Comparison of ENCODE assay signal across 9 cellular contexts in genomic region chr20:44017905-44018683, GRCh38.
DNase-seq lines count a peak whose midpoint lies in the region; ATAC-seq and TF ChIP-seq lines count a peak whose summit lies in the region.
"Had no signal": no experiment of that assay in that cellular context is flagged by ENCODE, and none has a peak within 500 bp of the region (broad histone marks: within the 10 kb centered on the region; RNA-seq: fewer than 3 reads in every experiment).

No MANE protein-coding gene starts in this region.

- H3K4me3 Mint-ChIP-seq in nephron progenitor cell, result no peak overlapping the region
- H3K4me3 Mint-ChIP-seq in activated T-helper 1 cell treated with anti-CD3 and anti-CD28 coated beads, Interleukin-12 subunit alpha, Interleukin-12 subunit beta, Interleukin-2, Interleukin-4 antibody, amounts not matched to agents 30 ng/mL and 10 ng/mL and 1 ng/mL, durations not matched to agents 14 hours and 24 hours and 36 hours, result no peak overlapping the region
- H3K4me3 Mint-ChIP-seq: activated naive CD8-positive, alpha-beta T cell had no signal

- peak overlapping the region; percentile 17 for H3K27ac Mint-ChIP-seq in nephron progenitor cell
- H3K27ac Mint-ChIP-seq in activated T-helper 1 cell treated with anti-CD3 and anti-CD28 coated beads, Interleukin-12 subunit alpha, Interleukin-12 subunit beta, Interleukin-2, Interleukin-4 antibody, amounts not matched to agents 30 ng/mL and 10 ng/mL and 1 ng/mL, durations not matched to agents 14 hours and 24 hours and 36 hours, result no peak overlapping the region
- H3K27ac Mint-ChIP-seq: activated naive CD8-positive, alpha-beta T cell had no signal

- intact Hi-C loops in activated T-helper 1 cell treated with anti-CD3 and anti-CD28 coated beads, Interleukin-12 subunit alpha, Interleukin-12 subunit beta, Interleukin-2, Interleukin-4 antibody, amounts not matched to agents 30 ng/mL and 10 ng/mL and 1 ng/mL, durations not matched to agents 14 hours and 24 hours and 36 hours (cut with micrococcal nuclease), result loop anchor here (2.0 to 5.0 kb wide), 3 partner anchors 41 to 63 kb away; no protein-coding TSS in a partner anchor

- DNase-seq in DMS53 treated with DMSO at 0.1 percent for 48 hours (lab: John Stamatoyannopoulos, UW; ENCODE audit: unreplicated experiment) (peak; percentile 81), NCI-H2107 (lab: John Stamatoyannopoulos, UW) (peak; percentile 87), cerebellar cortex (ENCODE audit: low spot score) (peak; percentile 67), nephron progenitor cell (no peak), activated T-cell treated with anti-CD3 and anti-CD28 coated beads for 4 hours (no peak), putamen (ENCODE audit: low spot score) (no peak)
- DNase-seq in activated T-helper 1 cell treated with anti-CD3 and anti-CD28 coated beads, Interleukin-12 subunit alpha, Interleukin-12 subunit beta, Interleukin-2, Interleukin-4 antibody, amounts not matched to agents 30 ng/mL and 10 ng/mL and 1 ng/mL, durations not matched to agents 14 hours and 24 hours and 36 hours (ENCODE audit: low spot score), result no peak

- peaks cover 50% of the 10 kb centered on the region for H3K4me1 Mint-ChIP-seq in nephron progenitor cell
- peaks cover 32% of the 10 kb centered on the region for H3K4me1 Mint-ChIP-seq in activated T-helper 1 cell treated with anti-CD3 and anti-CD28 coated beads, Interleukin-12 subunit alpha, Interleukin-12 subunit beta, Interleukin-2, Interleukin-4 antibody, amounts not matched to agents 30 ng/mL and 10 ng/mL and 1 ng/mL, durations not matched to agents 14 hours and 24 hours and 36 hours (ENCODE audit: low read depth)

- peaks cover 12% of the 10 kb centered on the region for H3K27me3 Mint-ChIP-seq in nephron progenitor cell (ENCODE audit: low read depth, poor library complexity)
- H3K27me3 Mint-ChIP-seq in activated T-helper 1 cell treated with anti-CD3 and anti-CD28 coated beads, Interleukin-12 subunit alpha, Interleukin-12 subunit beta, Interleukin-2, Interleukin-4 antibody, amounts not matched to agents 30 ng/mL and 10 ng/mL and 1 ng/mL, durations not matched to agents 14 hours and 24 hours and 36 hours (ENCODE audit: insufficient read depth), result peaks cover 30% of the 10 kb centered on the region

- ATAC-seq in HG02852 (IDR thresholded peaks at IDR 0.05; ENCODE audit: unreplicated experiment), result no peak

- H3K36me3 Mint-ChIP-seq in nephron progenitor cell (ENCODE audit: low read depth), result no peaks in the 10 kb centered on the region
- no peaks in the 10 kb centered on the region for H3K36me3 Mint-ChIP-seq in activated T-helper 1 cell treated with anti-CD3 and anti-CD28 coated beads, Interleukin-12 subunit alpha, Interleukin-12 subunit beta, Interleukin-2, Interleukin-4 antibody, amounts not matched to agents 30 ng/mL and 10 ng/mL and 1 ng/mL, durations not matched to agents 14 hours and 24 hours and 36 hours (ENCODE audit: low read depth)
- H3K36me3 Mint-ChIP-seq: activated naive CD8-positive, alpha-beta T cell had no signal

- no peak for TF ChIP-seq CTCF in nephron progenitor cell (IDR thresholded peaks at IDR 0.05)

- H3K9me3 Mint-ChIP-seq in nephron progenitor cell, result no peaks in the 10 kb centered on the region
- H3K9me3 Mint-ChIP-seq in activated T-helper 1 cell treated with anti-CD3 and anti-CD28 coated beads, Interleukin-12 subunit alpha, Interleukin-12 subunit beta, Interleukin-2, Interleukin-4 antibody, amounts not matched to agents 30 ng/mL and 10 ng/mL and 1 ng/mL, durations not matched to agents 14 hours and 24 hours and 36 hours, result peaks cover 6% of the 10 kb centered on the region

Comparison
In these comparisons a context has a peak if more than half of its experiments do, and no peak if none do; other contexts are left out.
1. DNase-seq: peak in DMS53 treated with DMSO at 0.1 percent for 48 hours (single experiment), NCI-H2107 (single experiment) and cerebellar cortex (single experiment); none in nephron progenitor cell (single experiment), activated T-cell treated with anti-CD3 and anti-CD28 coated beads for 4 hours (single experiment), putamen (single experiment) and activated T-helper 1 cell treated with anti-CD3 and anti-CD28 coated beads, Interleukin-12 subunit alpha, Interleukin-12 subunit beta, Interleukin-2, Interleukin-4 antibody, amounts not matched to agents 30 ng/mL and 10 ng/mL and 1 ng/mL, durations not matched to agents 14 hours and 24 hours and 36 hours (single experiment).